9 cellular contexts compared by ENCODE assay signal in genomic region chr1:2240251-2241156, GRCh38. TPM values are rescaled to one million over a fixed set of nuclear protein-coding genes. Genes with fewer than 3 reads are reported as not detected.
DNase-seq lines count a peak whose midpoint lies in the region; ATAC-seq and TF ChIP-seq lines count a peak whose summit lies in the region.
"Had no signal": no experiment of that assay in that cellular context is flagged by ENCODE, and none has a peak within 500 bp of the region (broad histone marks: within the 10 kb centered on the region; RNA-seq: fewer than 3 reads in every experiment).

No MANE protein-coding gene starts in this region.

- no peaks in the 10 kb centered on the region for H3K9me3 Mint-ChIP-seq in CD8-positive, alpha-beta T cell
- no peaks in the 10 kb centered on the region for H3K9me3 Mint-ChIP-seq in activated T-helper 2 cell treated with anti-CD3 and anti-CD28 coated beads, Interferon-gamma antibody, Interleukin-2, Interleukin-4, amounts not matched to agents 10 μg/mL and 5 μg/mL and 100 μg/mL, durations not matched to agents 14 hours and 24 hours and 36 hours

- H3K27ac ChIP-seq in CD8-positive, alpha-beta T cell (ENCODE audit: low read depth, low read length), result no peak overlapping the region
- no peak overlapping the region for H3K27ac ChIP-seq in SJCRH30
- H3K27ac ChIP-seq in PC-3 (ENCODE audit: low read length), result no peak overlapping the region

- H3K9me2 ChIP-seq in PC-3 (replicated peaks; ENCODE audit: low read length), result no peaks in the 10 kb centered on the region

- ATAC-seq in CD8-positive, alpha-beta T cell, result peak; percentile 11
- ATAC-seq in Right ventricle myocardium inferior (peak; percentile 61), GM19452 (IDR thresholded peaks at IDR 0.05; ENCODE audit: unreplicated experiment) (no peak), PC-3 (no peak)

- H3K27ac Mint-ChIP-seq in CD8-positive, alpha-beta T cell, result peak overlapping the region; percentile 82
- peak overlapping the region; percentile 19 for H3K27ac Mint-ChIP-seq in activated T-helper 2 cell treated with anti-CD3 and anti-CD28 coated beads, Interferon-gamma antibody, Interleukin-2, Interleukin-4, amounts not matched to agents 10 μg/mL and 5 μg/mL and 100 μg/mL, durations not matched to agents 14 hours and 24 hours and 36 hours

- DNase-seq in CD8-positive, alpha-beta T cell, result peak in 2 of 7 experiments; percentile 28 to 69
- no peak for DNase-seq in activated T-helper 2 cell treated with anti-CD3 and anti-CD28 coated beads, Interferon-gamma antibody, Interleukin-2, Interleukin-4, amounts not matched to agents 10 μg/mL and 5 μg/mL and 100 μg/mL, durations not matched to agents 14 hours and 24 hours and 36 hours (ENCODE audit: low spot score)
- DNase-seq in Right ventricle myocardium inferior (ENCODE audit: missing footprints), result peak; percentile 89
- peak; percentile 63 for DNase-seq in pons (ENCODE audit: low spot score)
- no peak for DNase-seq in SJCRH30
- no peak for DNase-seq in PC-3
- DNase-seq in effector CD4-positive, alpha-beta T cell, result no peak
- DNase-seq: NCI-H1092 had no signal

- POLR2A ChIA-PET in CD8-positive, alpha-beta T cell (lab: Charles Lee), result interaction anchor here (0.8 to 3.5 kb wide), 3 partner anchors 11 to 46 kb away, joined by 3 to 17 read pairs (median 3); partner anchors contain the start of gene FAAP20
- POLR2A ChIA-PET in PC-3 (lab: Charles Lee; ENCODE audit: unreplicated experiment), result no interaction called here

- no peak overlapping the region for H3K4me3 ChIP-seq in CD8-positive, alpha-beta T cell (ENCODE audit: low read depth, low read length)
- H3K4me3 ChIP-seq in SJCRH30 (no peak overlapping the region), PC-3 (ENCODE audit: low read length) (no peak overlapping the region)

- no peak for TF ChIP-seq CTCF in CD8-positive, alpha-beta T cell (IDR thresholded peaks at IDR 0.05)
- TF ChIP-seq CTCF in PC-3 (conservative IDR thresholded peaks at IDR 0.05; ENCODE audit: low read depth, low read length), result no peak

- H3K27me3 ChIP-seq in CD8-positive, alpha-beta T cell (ENCODE audit: insufficient read depth, low read length), result no peaks in the 10 kb centered on the region
- no peaks in the 10 kb centered on the region for H3K27me3 ChIP-seq in SJCRH30
- H3K27me3 ChIP-seq in PC-3 (ENCODE audit: low read length), result no peaks in the 10 kb centered on the region

- H2AFZ ChIP-seq in PC-3 (ENCODE audit: low read length), result no peak overlapping the region

- H3F3A ChIP-seq in PC-3 (ENCODE audit: low read length, unreplicated experiment), result no peaks in the 10 kb centered on the region

- intact Hi-C loops in CD8-positive, alpha-beta T cell (cut with DNase I, micrococcal nuclease), result no loop called here
- intact Hi-C loops in activated T-helper 2 cell treated with anti-CD3 and anti-CD28 coated beads, Interferon-gamma antibody, Interleukin-2, Interleukin-4, amounts not matched to agents 10 μg/mL and 5 μg/mL and 100 μg/mL, durations not matched to agents 14 hours and 24 hours and 36 hours (cut with micrococcal nuclease), result no loop called here
- intact Hi-C loops in Right ventricle myocardium inferior (cut with DNase I) (no loop called here), PC-3 (cut with micrococcal nuclease) (no loop called here)

- peaks cover 60% of the 10 kb centered on the region for H3K36me3 Mint-ChIP-seq in CD8-positive, alpha-beta T cell
- H3K36me3 Mint-ChIP-seq in activated T-helper 2 cell treated with anti-CD3 and anti-CD28 coated beads, Interferon-gamma antibody, Interleukin-2, Interleukin-4, amounts not matched to agents 10 μg/mL and 5 μg/mL and 100 μg/mL, durations not matched to agents 14 hours and 24 hours and 36 hours (ENCODE audit: low read depth), result peaks cover 47% of the 10 kb centered on the region

- H3K79me2 ChIP-seq in PC-3 (ENCODE audit: low read length), result peaks cover 100% of the 10 kb centered on the region

- peaks cover 68% of the 10 kb centered on the region for H4K20me1 ChIP-seq in PC-3 (ENCODE audit: low read length)

- H3K9ac ChIP-seq in PC-3 (ENCODE audit: low read length), result no peak overlapping the region

- no peak overlapping the region for H3K4me2 ChIP-seq in PC-3 (ENCODE audit: low read length)

- CTCF ChIA-PET in CD8-positive, alpha-beta T cell (lab: Charles Lee), result interaction anchor here (0.7 to 1.3 kb wide), 4 partner anchors 8 to 141 kb away, joined by 3 to 4 read pairs (median 3); no protein-coding TSS in a partner anchor
- CTCF ChIA-PET in PC-3 (lab: Charles Lee), result no interaction called here

- peaks cover 8% of the 10 kb centered on the region for H3K36me3 ChIP-seq in CD8-positive, alpha-beta T cell (ENCODE audit: insufficient read depth, low read length)
- H3K36me3 ChIP-seq in SJCRH30, result no peaks in the 10 kb centered on the region
- H3K36me3 ChIP-seq in PC-3 (ENCODE audit: low read depth, low read length), result no peaks in the 10 kb centered on the region

- no TSS peak for BruUV-seq in PC-3 (replicated peaks; lab: Mats Ljungman, UMichigan)

- peaks cover 93% of the 10 kb centered on the region for H3K4me1 ChIP-seq in CD8-positive, alpha-beta T cell (ENCODE audit: insufficient read depth, low read length)
- H3K4me1 ChIP-seq in SJCRH30 (no peaks in the 10 kb centered on the region), PC-3 (ENCODE audit: insufficient read depth, low read length) (peaks cover 2% of the 10 kb centered on the region)

- H3K4me3 Mint-ChIP-seq in CD8-positive, alpha-beta T cell, result peak overlapping the region; percentile 67
- H3K4me3 Mint-ChIP-seq in activated T-helper 2 cell treated with anti-CD3 and anti-CD28 coated beads, Interferon-gamma antibody, Interleukin-2, Interleukin-4, amounts not matched to agents 10 μg/mL and 5 μg/mL and 100 μg/mL, durations not matched to agents 14 hours and 24 hours and 36 hours (ENCODE audit: low read depth), result no peak overlapping the region

- no peaks in the 10 kb centered on the region for H3K9me3 ChIP-seq in CD8-positive, alpha-beta T cell (ENCODE audit: low read length)
- H3K9me3 ChIP-seq in SJCRH30 (replicated peaks), result no peaks in the 10 kb centered on the region
- no peaks in the 10 kb centered on the region for H3K9me3 ChIP-seq in PC-3 (ENCODE audit: low read length)

- peaks cover 82% of the 10 kb centered on the region for H3K4me1 Mint-ChIP-seq in CD8-positive, alpha-beta T cell (ENCODE audit: low read depth)
- peaks cover 56% of the 10 kb centered on the region for H3K4me1 Mint-ChIP-seq in activated T-helper 2 cell treated with anti-CD3 and anti-CD28 coated beads, Interferon-gamma antibody, Interleukin-2, Interleukin-4, amounts not matched to agents 10 μg/mL and 5 μg/mL and 100 μg/mL, durations not matched to agents 14 hours and 24 hours and 36 hours (ENCODE audit: low read depth)

- no peaks in the 10 kb centered on the region for H3K27me3 Mint-ChIP-seq in CD8-positive, alpha-beta T cell (ENCODE audit: low read depth)
- no peaks in the 10 kb centered on the region for H3K27me3 Mint-ChIP-seq in activated T-helper 2 cell treated with anti-CD3 and anti-CD28 coated beads, Interferon-gamma antibody, Interleukin-2, Interleukin-4, amounts not matched to agents 10 μg/mL and 5 μg/mL and 100 μg/mL, durations not matched to agents 14 hours and 24 hours and 36 hours (ENCODE audit: low read depth)

RNA-seq across cellular contexts. Expression of gene SKI, which starts 12.4 kb away (rescaled TPM):
- 100 to 1,000 TPM; 361 to 383 TPM for total RNA-seq in CD8-positive, alpha-beta T cell
- total RNA-seq in activated T-helper 2 cell treated with anti-CD3 and anti-CD28 coated beads, Interferon-gamma antibody, Interleukin-2, Interleukin-4, amounts not matched to agents 10 μg/mL and 5 μg/mL and 100 μg/mL, durations not matched to agents 14 hours and 24 hours and 36 hours, result 37.0 and 41.1 TPM in 2 replicates
- 38.5 TPM for total RNA-seq in Right ventricle myocardium inferior
- 12.8 and 13.1 TPM in 2 replicates for total RNA-seq in SJCRH30 (2014; rRNA removed; shearing (Covaris generic))
- 28.3 and 61.7 TPM in 2 replicates for total RNA-seq in PC-3 (2014; rRNA removed)

RNA-seq across cellular contexts. Expression of gene FAAP20, which starts 45.9 kb away (rescaled TPM):
- 10 to 100 TPM; 53.6 to 61.1 TPM for total RNA-seq in CD8-positive, alpha-beta T cell
- total RNA-seq in activated T-helper 2 cell treated with anti-CD3 and anti-CD28 coated beads, Interferon-gamma antibody, Interleukin-2, Interleukin-4, amounts not matched to agents 10 μg/mL and 5 μg/mL and 100 μg/mL, durations not matched to agents 14 hours and 24 hours and 36 hours, result 61.5 and 63.8 TPM in 2 replicates
- total RNA-seq in Right ventricle myocardium inferior, result 43.9 TPM
- 58.0 and 61.7 TPM in 2 replicates for total RNA-seq in SJCRH30 (2014; rRNA removed; shearing (Covaris generic))
- total RNA-seq in PC-3 (2014; rRNA removed), result 114 and 148 TPM in 2 replicates

Comparison
In these comparisons a context has a peak if more than half of its experiments do, and no peak if none do; other contexts are left out.
1. ATAC-seq: peak in CD8-positive, alpha-beta T cell (single experiment) and Right ventricle myocardium inferior (single experiment); none in GM19452 (single experiment) and PC-3 (single experiment).
2. DNase-seq: peak in Right ventricle myocardium inferior (single experiment) and pons (single experiment); none in activated T-helper 2 cell treated with anti-CD3 and anti-CD28 coated beads, Interferon-gamma antibody, Interleukin-2, Interleukin-4, amounts not matched to agents 10 μg/mL and 5 μg/mL and 100 μg/mL, durations not matched to agents 14 hours and 24 hours and 36 hours (single experiment), SJCRH30 (0 of 2), PC-3 (single experiment) and effector CD4-positive, alpha-beta T cell (single experiment).